8 cellular contexts compared by ENCODE assay signal in the genomic region with DNA sequence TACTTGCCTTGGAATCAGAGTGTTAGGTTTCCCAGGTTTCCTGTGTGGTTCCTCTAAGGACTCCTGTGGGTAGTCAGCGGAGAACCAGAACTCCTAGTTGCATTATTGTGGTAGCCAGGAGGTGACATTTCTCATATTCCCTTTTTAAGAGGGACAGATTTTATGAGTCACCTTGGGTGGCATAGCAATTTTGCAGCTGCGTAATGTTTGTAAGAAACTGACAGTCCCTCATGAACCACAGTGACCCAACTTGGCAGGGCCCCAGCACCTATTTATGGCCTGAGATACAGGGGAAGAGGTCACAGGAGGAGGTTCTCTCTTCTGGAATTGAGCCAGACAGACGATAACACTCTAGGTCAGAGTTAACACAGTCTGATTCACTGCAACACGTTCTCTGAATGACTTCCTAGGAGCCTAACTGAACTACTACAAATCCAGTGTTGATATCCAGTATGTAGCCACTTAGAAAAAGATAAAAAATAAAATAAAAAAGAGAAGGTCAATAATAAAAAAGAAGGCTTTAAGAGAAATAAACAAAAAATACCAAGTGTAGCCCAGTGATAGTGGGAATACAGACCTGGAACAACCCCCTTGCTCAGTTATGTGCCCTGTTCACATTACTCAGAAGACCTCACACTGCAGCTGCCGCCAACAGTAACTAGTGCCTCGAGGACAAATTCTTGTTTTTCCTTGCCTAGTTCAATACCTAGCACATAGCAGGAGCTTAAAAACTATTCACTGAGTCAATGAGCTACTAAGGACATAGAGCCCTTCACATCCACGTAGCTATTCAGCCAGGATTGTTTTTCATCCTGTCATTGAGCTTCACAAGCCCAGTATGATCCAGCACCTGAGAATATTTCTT. TPM values are rescaled to one million over a fixed set of nuclear protein-coding genes. Genes with fewer than 3 reads are reported as not detected.
DNase-seq lines count a peak whose midpoint lies in the region; ATAC-seq and TF ChIP-seq lines count a peak whose summit lies in the region.

No MANE protein-coding gene starts in this region.

- no peaks in the 10 kb centered on the region for H3F3A ChIP-seq in PC-3 (ENCODE audit: low read length, unreplicated experiment)

- H3K79me2 ChIP-seq in PC-3 (ENCODE audit: low read length) = no peaks in the 10 kb centered on the region

- peaks cover 36% of the 10 kb centered on the region for H3K4me1 ChIP-seq in PC-3 (ENCODE audit: insufficient read depth, low read length)
- H3K4me1 ChIP-seq in CD4-positive, alpha-beta memory T cell (ENCODE audit: insufficient read depth, low read length) = no peaks in the 10 kb centered on the region

- no peaks in the 10 kb centered on the region for H3K9me3 ChIP-seq in PC-3 (ENCODE audit: low read length)
- H3K9me3 ChIP-seq in CD4-positive, alpha-beta memory T cell (ENCODE audit: control insufficient read depth in 1 of 2, low read length in 2 of 2) = no peaks in the 10 kb centered on the region

- H4K20me1 ChIP-seq in PC-3 (ENCODE audit: low read length) = 0 out of 2 replicates have a peak, but pooled peaks cover 3% of the 10 kb centered on the region

- CTCF ChIA-PET in PC-3 (lab: Charles Lee) = no interaction called here
- CTCF ChIA-PET in CD4-positive, alpha-beta memory T cell (lab: Charles Lee; ENCODE audit: partially characterized antibody) = no interaction called here

- H3K9me2 ChIP-seq in PC-3 (replicated peaks; ENCODE audit: low read length) = no peaks in the 10 kb centered on the region

- peak; percentile 68 for DNase-seq in DMS53 treated with DMSO at 0.1 percent for 48 hours (lab: John Stamatoyannopoulos, UW; ENCODE audit: unreplicated experiment)
- peak; percentile 72 for DNase-seq in HK-2 (ENCODE audit: unreplicated experiment)
- DNase-seq in PC-3 = peak; percentile 93
- DNase-seq in dermis microvascular lymphatic vessel endothelial cell (ENCODE audit: low read depth in 2 of 2) = peak; percentile 49 to 74
- no peak for DNase-seq in nephron progenitor cell
- DNase-seq in CD4-positive, alpha-beta memory T cell = no peak
- no peak for DNase-seq in endothelial cell (ENCODE audit: low spot score)

- POLR2A ChIA-PET in PC-3 (lab: Charles Lee; ENCODE audit: unreplicated experiment) = no interaction called here
- POLR2A ChIA-PET in CD4-positive, alpha-beta memory T cell (lab: Charles Lee; ENCODE audit: partially characterized antibody) = no interaction called here

- H3K36me3 Mint-ChIP-seq in nephron progenitor cell (ENCODE audit: low read depth) (no peaks in the 10 kb centered on the region), endothelial cell (ENCODE audit: low read depth, unreplicated experiment) (no peaks in the 10 kb centered on the region)
- no peaks in the 10 kb centered on the region for H3K36me3 Mint-ChIP-seq in CD4-positive, alpha-beta memory T cell

- H3K4me3 ChIP-seq in PC-3 (ENCODE audit: low read length) = no peak overlapping the region
- no peak overlapping the region for H3K4me3 ChIP-seq in CD4-positive, alpha-beta memory T cell (ENCODE audit: low read length in 2 of 2)

- no peak overlapping the region for H2AFZ ChIP-seq in PC-3 (ENCODE audit: low read length)

- ATAC-seq in GM21367 (IDR thresholded peaks at IDR 0.05; ENCODE audit: unreplicated experiment) (peak; percentile 88), PC-3 (peak; percentile 70)

- H3K4me2 ChIP-seq in PC-3 (ENCODE audit: low read length) = peak overlapping the region; percentile 60

- peak overlapping the region; percentile 20; the same call in 1 of the 2 replicates for H3K27ac ChIP-seq in PC-3 (ENCODE audit: low read length)
- H3K27ac ChIP-seq in CD4-positive, alpha-beta memory T cell (ENCODE audit: low read depth, low read length) = no peak overlapping the region

- H3K27me3 Mint-ChIP-seq in nephron progenitor cell (ENCODE audit: low read depth, poor library complexity) (no peaks in the 10 kb centered on the region), endothelial cell (ENCODE audit: unreplicated experiment) (peaks cover 3% of the 10 kb centered on the region)
- H3K27me3 Mint-ChIP-seq in CD4-positive, alpha-beta memory T cell = peaks cover 4 to 5% of the 10 kb centered on the region in 2 donors

- peak overlapping the region; percentile 16 for H3K27ac Mint-ChIP-seq in nephron progenitor cell
- H3K27ac Mint-ChIP-seq in CD4-positive, alpha-beta memory T cell = no peak overlapping the region
- no peak overlapping the region for H3K27ac Mint-ChIP-seq in endothelial cell (ENCODE audit: unreplicated experiment)

- no peaks in the 10 kb centered on the region for H3K27me3 ChIP-seq in PC-3 (ENCODE audit: low read length)
- H3K27me3 ChIP-seq in CD4-positive, alpha-beta memory T cell (ENCODE audit: insufficient read depth, low read length) = no peaks in the 10 kb centered on the region

- H3K9ac ChIP-seq in PC-3 (ENCODE audit: low read length) = no peak overlapping the region

- H3K4me1 Mint-ChIP-seq in nephron progenitor cell (peaks cover 13% of the 10 kb centered on the region), endothelial cell (ENCODE audit: unreplicated experiment) (no peaks in the 10 kb centered on the region)
- H3K4me1 Mint-ChIP-seq in CD4-positive, alpha-beta memory T cell = no peaks in the 10 kb centered on the region

- BruUV-seq in PC-3 (replicated peaks; lab: Mats Ljungman, UMichigan) = no TSS peak

- intact Hi-C loops in PC-3 (cut with micrococcal nuclease) = no loop called here
- intact Hi-C loops in CD4-positive, alpha-beta memory T cell (cut with micrococcal nuclease) = no loop called here

- H3K9me3 Mint-ChIP-seq in nephron progenitor cell = no peaks in the 10 kb centered on the region
- peaks cover 0 to 4% (median 0%) of the 10 kb centered on the region in 8 donors for H3K9me3 Mint-ChIP-seq in CD4-positive, alpha-beta memory T cell
- no peaks in the 10 kb centered on the region for H3K9me3 Mint-ChIP-seq in endothelial cell (ENCODE audit: unreplicated experiment)

- H3K4me3 Mint-ChIP-seq in nephron progenitor cell = no peak overlapping the region
- no peak overlapping the region for H3K4me3 Mint-ChIP-seq in CD4-positive, alpha-beta memory T cell
- H3K4me3 Mint-ChIP-seq in endothelial cell (ENCODE audit: unreplicated experiment) = no peak overlapping the region

- no peak for TF ChIP-seq CTCF in PC-3 (conservative IDR thresholded peaks at IDR 0.05; ENCODE audit: low read depth, low read length)
- TF ChIP-seq CTCF in nephron progenitor cell (IDR thresholded peaks at IDR 0.05) = no peak
- TF ChIP-seq CTCF in endothelial cell (IDR thresholded peaks at IDR 0.05; ENCODE audit: unreplicated experiment) = no peak

- no peaks in the 10 kb centered on the region for H3K36me3 ChIP-seq in PC-3 (ENCODE audit: low read depth, low read length)
- no peaks in the 10 kb centered on the region for H3K36me3 ChIP-seq in CD4-positive, alpha-beta memory T cell (ENCODE audit: insufficient read depth, low read length)

RNA-seq across cellular contexts. Expression of a gene that starts 50.7 kb away (rescaled TPM):
- total RNA-seq in PC-3 (2014; rRNA removed) = 0.81 and 1.2 TPM in 2 replicates
- total RNA-seq in dermis microvascular lymphatic vessel endothelial cell = 5.5 and 7.2 TPM in 2 replicates
- under 1 TPM; 0.38 to 0.50 TPM for total RNA-seq in CD4-positive, alpha-beta memory T cell
- polyA plus RNA-seq in CD4-positive, alpha-beta memory T cell = under 1 TPM; 0.07 to 0.14 TPM
- total RNA-seq in endothelial cell (ENCODE audit: unreplicated experiment) = 4.4 TPM

Comparison
In these comparisons a context has a peak if more than half of its experiments do, and no peak if none do; other contexts are left out.
1. DNase-seq: peak in DMS53 treated with DMSO at 0.1 percent for 48 hours (single experiment), HK-2 (single experiment), PC-3 (single experiment) and dermis microvascular lymphatic vessel endothelial cell (2 of 2); none in nephron progenitor cell (single experiment), CD4-positive, alpha-beta memory T cell (0 of 5) and endothelial cell (single experiment).